28 cellular contexts compared by ENCODE assay signal in the genomic region with DNA sequence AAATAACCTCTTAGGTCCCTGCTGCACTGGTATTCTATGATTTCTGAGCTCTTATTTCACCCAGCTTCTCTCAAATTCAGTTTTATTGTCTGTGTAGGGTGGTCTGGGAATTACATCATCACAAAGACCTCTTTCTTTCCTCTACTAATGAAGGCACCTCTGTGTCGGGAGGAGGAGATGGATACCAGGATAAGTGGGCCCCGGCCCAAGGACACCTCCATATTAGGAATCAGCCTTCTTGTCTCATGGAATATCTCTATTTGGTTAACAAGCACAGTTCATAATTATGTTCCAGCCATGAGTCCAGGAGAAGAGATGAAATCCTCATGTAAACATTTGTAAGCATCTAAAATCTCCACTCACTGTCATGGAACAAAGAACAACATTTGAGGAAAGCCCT.
A peak's percentile ranks its signal among the peaks of the same experiment; 100 is the strongest.
DNase-seq lines count a peak whose midpoint lies in the region; ATAC-seq and TF ChIP-seq lines count a peak whose summit lies in the region.
"Had no signal": no experiment of that assay in that cellular context is flagged by ENCODE, and none has a peak within 500 bp of the region (broad histone marks: within the 10 kb centered on the region; RNA-seq: fewer than 3 reads in every experiment).

No MANE protein-coding gene starts in this region.

- no peaks in the 10 kb centered on the region for H3K27me3 ChIP-seq in mucosa of rectum (ENCODE audit: control insufficient read depth in 2 of 2, insufficient read depth in 2 of 2, low read length in 2 of 2)
- H3K27me3 ChIP-seq in tibial artery, result no peaks in the 10 kb centered on the region
- H3K27me3 ChIP-seq: foreskin keratinocyte, SJSA1, upper lobe of right lung had no signal

- H3K4me1 ChIP-seq in mucosa of rectum (ENCODE audit: control insufficient read depth in 2 of 2, insufficient read depth in 2 of 2, low read length in 2 of 2) (peaks cover 0 to 6% of the 10 kb centered on the region in 2 donors), tibial artery (peaks cover 0 to 88% (median 42%) of the 10 kb centered on the region in 4 donors)

- H3K9me3 ChIP-seq in mucosa of rectum (ENCODE audit: control insufficient read depth in 2 of 2, low read length in 2 of 2), result no peaks in the 10 kb centered on the region
- H3K9me3 ChIP-seq in tibial artery, result no peaks in the 10 kb centered on the region
- H3K9me3 ChIP-seq: SJSA1, upper lobe of right lung had no signal

- H3K36me3 ChIP-seq in mucosa of rectum (ENCODE audit: control insufficient read depth in 2 of 2, insufficient read depth in 2 of 2, low read length in 2 of 2), result no peaks in the 10 kb centered on the region
- H3K36me3 ChIP-seq in tibial artery, result peaks cover 0 to 2% (median 0%) of the 10 kb centered on the region in 3 donors
- H3K36me3 ChIP-seq: upper lobe of right lung had no signal

- H3K27ac ChIP-seq in mucosa of rectum (ENCODE audit: low read depth in 2 of 2, low read length in 2 of 2), result peak overlapping the region; percentile 4 to 59
- peak overlapping the region; percentile 23 to 44 for H3K27ac ChIP-seq in tibial artery
- H3K27ac ChIP-seq: foreskin keratinocyte, KMS-11, SJSA1, upper lobe of right lung had no signal

- TF ChIP-seq CTCF in LNCaP clone FGC (IDR thresholded peaks at IDR 0.05; ENCODE audit: control insufficient read depth, extremely low read depth, insufficient read depth) (no peak), tibial artery (IDR thresholded peaks at IDR 0.05) (no peak), GM10266 (IDR thresholded peaks at IDR 0.05; ENCODE audit: control insufficient read depth, insufficient read depth, low read depth, missing control alignments) (no peak)

- no peak for ATAC-seq in HG02763 (IDR thresholded peaks at IDR 0.05; ENCODE audit: unreplicated experiment)
- ATAC-seq: effector memory CD8-positive, alpha-beta T cell; foreskin keratinocyte; GM23338; left colon; naive thymus-derived CD4-positive, alpha-beta T cell; T-helper 17 cell; upper lobe of right lung had no signal

- DNase-seq in DMS 273 (lab: John Stamatoyannopoulos, UW; ENCODE audit: unreplicated experiment) (peak; percentile 11), DMS 273 treated with DMSO at 0.1 percent for 48 hours (lab: John Stamatoyannopoulos, UW) (no peak), LNCaP clone FGC (ENCODE audit: low read depth) (peak; percentile 51), tibial artery (no peak), GM10266 (ENCODE audit: extremely low spot score) (no peak), COLO668 (lab: John Stamatoyannopoulos, UW; ENCODE audit: unreplicated experiment) (no peak)
- DNase-seq: activated CD4-positive, alpha-beta memory T cell treated with anti-CD3 and anti-CD28 coated beads, Interleukin-2, amount 10 ng/mL, durations not matched to agents 7 days and 5 days; activated CD4-positive, alpha-beta T cell treated with anti-CD3 and anti-CD28 coated beads for 1 hour; activated CD8-positive, alpha-beta memory T cell treated with anti-CD3 and anti-CD28 coated beads, Interleukin-2, amount 50 U/mL, for 48 hours; amygdala; CD4-positive, alpha-beta T cell; effector memory CD8-positive, alpha-beta T cell; foreskin keratinocyte; HFFc6; naive thymus-derived CD4-positive, alpha-beta T cell; NCI-H1694 treated with DMSO at 0.1 percent for 48 hours; NCI-H226; occipital lobe; stimulated activated CD4-positive, alpha-beta T cell treated with anti-CD3 and anti-CD28 coated beads, Interleukin-2, amount 100 ng/mL, for 24 hours; T-helper 17 cell; upper lobe of right lung had no signal

- H3K9ac ChIP-seq in mucosa of rectum (ENCODE audit: low read depth in 1 of 2, low read length in 2 of 2), result no peak overlapping the region
- H3K9ac ChIP-seq: KMS-11 had no signal

- intact Hi-C loops in tibial artery (cut with DNase I; ENCODE audit: low total_unique reads), result loop anchor here (10.0 kb wide), 2 partner anchors 98 to 168 kb away; no protein-coding TSS in a partner anchor

- H3K4me3 ChIP-seq in LNCaP clone FGC (ENCODE audit: low read depth, low read length) (no peak overlapping the region), mucosa of rectum (ENCODE audit: low read length in 2 of 2) (no peak overlapping the region), tibial artery (no peak overlapping the region)
- H3K4me3 ChIP-seq: coronary artery, GM23338, SJSA1, upper lobe of right lung had no signal

Comparison
In these comparisons a context has a peak if more than half of its experiments do, and no peak if none do; other contexts are left out.
1. DNase-seq: peak in DMS 273 (single experiment) and LNCaP clone FGC (single experiment); none in DMS 273 treated with DMSO at 0.1 percent for 48 hours (single experiment), tibial artery (0 of 2), GM10266 (single experiment) and COLO668 (single experiment).